ENCODE assay signal across 8 cellular contexts in the genomic region with DNA sequence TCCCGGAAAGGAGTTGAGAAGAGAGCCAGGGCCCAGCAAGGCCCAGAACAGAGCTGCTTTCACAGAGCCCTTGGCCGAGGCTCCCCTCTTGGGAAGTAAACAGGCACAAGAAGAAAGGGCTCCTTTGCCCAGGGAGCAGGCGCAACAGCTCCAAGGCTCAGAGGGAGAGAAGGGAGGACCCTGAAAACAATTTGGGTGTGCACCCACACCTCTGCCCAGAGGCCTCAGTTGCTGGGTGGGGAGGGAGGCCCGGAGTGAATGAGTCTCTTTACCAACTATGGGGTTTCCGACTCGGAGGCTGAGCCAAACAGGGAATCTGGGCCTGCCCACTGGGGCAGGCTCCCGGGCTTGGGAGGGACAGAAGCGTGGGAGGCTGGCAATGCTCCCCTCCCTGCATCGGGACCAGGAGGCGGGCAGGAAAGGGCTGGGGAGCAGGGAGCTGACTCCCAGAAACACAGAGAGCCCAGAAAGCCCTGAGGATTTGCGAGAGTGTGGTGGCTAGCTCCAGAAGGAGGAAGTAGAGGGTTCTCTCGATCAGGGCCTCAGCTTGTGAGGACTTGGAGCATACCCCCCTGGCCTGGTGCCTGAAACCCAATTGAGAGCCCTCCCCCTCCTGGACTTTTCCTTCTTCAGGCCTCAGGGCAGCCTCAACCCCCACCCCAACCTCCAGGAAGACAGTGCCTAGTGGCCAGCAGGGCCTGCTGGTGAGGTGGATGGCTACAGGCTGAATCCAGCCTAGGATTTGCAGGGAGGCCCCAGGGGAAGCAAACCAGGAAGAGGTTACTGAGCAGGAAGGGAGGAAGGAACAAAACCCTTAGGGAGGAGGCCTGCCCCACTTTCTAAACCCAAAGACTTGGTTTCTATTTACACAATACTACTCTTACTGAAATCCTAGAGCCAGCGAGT. TPM values are rescaled to one million over a fixed set of nuclear protein-coding genes. Genes with fewer than 3 reads are reported as not detected.
DNase-seq lines count a peak whose midpoint lies in the region; ATAC-seq and TF ChIP-seq lines count a peak whose summit lies in the region.

No MANE protein-coding gene starts in this region.

- intact Hi-C loops in aorta (cut with DNase I): loop anchor here (2.0 to 5.0 kb wide), 2 partner anchors 54 to 59 kb away; a partner anchor contains a TSS

- peak overlapping the region; percentile 97 to 100 (median 99) for H3K27ac Mint-ChIP-seq in naive thymus-derived CD8-positive, alpha-beta T cell

- no peaks in the 10 kb centered on the region for H3K36me3 ChIP-seq in HUES64 (ENCODE audit: insufficient read depth, low read length)
- H3K36me3 ChIP-seq in aorta (ENCODE audit: control insufficient read depth in 1 of 2, insufficient read depth in 2 of 2, low read length in 1 of 2): no peaks in the 10 kb centered on the region

- H3K27me3 ChIP-seq in HUES64 (ENCODE audit: insufficient read depth, low read length) (no peaks in the 10 kb centered on the region), aorta (ENCODE audit: control insufficient read depth in 1 of 2, insufficient read depth in 2 of 2, low read length in 1 of 2) (no peaks in the 10 kb centered on the region)

- peak; percentile 65 to 66 for ATAC-seq in naive thymus-derived CD8-positive, alpha-beta T cell
- ATAC-seq in aorta (ENCODE audit: low FRiP score): peak; percentile 89
- no peak for ATAC-seq in GM21526 (IDR thresholded peaks at IDR 0.05; ENCODE audit: low FRiP score, unreplicated experiment)
- no peak for ATAC-seq in HG03097 (IDR thresholded peaks at IDR 0.05; ENCODE audit: low FRiP score, unreplicated experiment)

- DNase-seq in AG08395 (ENCODE audit: low spot score) (peak; percentile 97), fibroblast of pulmonary artery (ENCODE audit: low read depth) (peak; percentile 94), aorta (peak; percentile 94 to 95)
- DNase-seq in activated T-cell treated with anti-CD3 and anti-CD28 coated beads, Interleukin-2, amount 50 U/mL, for 48 hours: peak; percentile 71
- DNase-seq in naive thymus-derived CD8-positive, alpha-beta T cell: no peak

- H3K9me3 ChIP-seq in HUES64 (ENCODE audit: insufficient read depth, low read depth, low read length): no peaks in the 10 kb centered on the region
- no peaks in the 10 kb centered on the region for H3K9me3 ChIP-seq in aorta (ENCODE audit: control insufficient read depth, low read length)

- no peak overlapping the region; the same call in 1 of the 2 replicates for H3K9ac ChIP-seq in HUES64 (ENCODE audit: low read depth, low read length)

- no peaks in the 10 kb centered on the region for H3K9me3 Mint-ChIP-seq in naive thymus-derived CD8-positive, alpha-beta T cell

- H3K4me3 ChIP-seq in HUES64 (ENCODE audit: low read length): no peak overlapping the region
- H3K4me3 ChIP-seq in fibroblast of pulmonary artery (replicated peaks; ENCODE audit: low read depth, low read length): peak overlapping the region; percentile 3
- no peak overlapping the region for H3K4me3 ChIP-seq in aorta (ENCODE audit: low read length in 2 of 2)

- no peaks in the 10 kb centered on the region for H3K27me3 Mint-ChIP-seq in naive thymus-derived CD8-positive, alpha-beta T cell

- H3K4me1 ChIP-seq in HUES64 (ENCODE audit: insufficient read depth, low read length): peaks cover 14% of the 10 kb centered on the region; the same call in 1 of the 2 replicates
- no peaks in the 10 kb centered on the region for H3K4me1 ChIP-seq in aorta (ENCODE audit: control insufficient read depth in 1 of 2, insufficient read depth in 2 of 2, low read length in 2 of 2)

- TF ChIP-seq CTCF in fibroblast of pulmonary artery (IDR thresholded peaks at IDR 0.05; ENCODE audit: low read length, missing control alignments): peak; percentile 32

- H3K36me3 Mint-ChIP-seq in naive thymus-derived CD8-positive, alpha-beta T cell: no peaks in the 10 kb centered on the region

- 76% methylated on average over 13 of the region's 13 CpGs for WGBS in HUES64
- 4 to 9% methylated on average over 13 of the region's 13 CpGs for WGBS in aorta, 2 donors

- H3K4me1 Mint-ChIP-seq in naive thymus-derived CD8-positive, alpha-beta T cell: peaks cover 31 to 93% (median 68%) of the 10 kb centered on the region in 4 donors

- peak overlapping the region; percentile 73 to 92 (median 85) for H3K4me3 Mint-ChIP-seq in naive thymus-derived CD8-positive, alpha-beta T cell

- H3K27ac ChIP-seq in HUES64 (ENCODE audit: low read depth, low read length) (peak overlapping the region; percentile 1; the same call in 1 of the 2 replicates), aorta (ENCODE audit: low read depth in 1 of 2, low read length in 2 of 2) (peak overlapping the region; percentile 38 to 59)

- POLR2A ChIA-PET in naive thymus-derived CD8-positive, alpha-beta T cell (lab: Charles Lee): interaction anchor here (0.9 to 17.8 kb wide), 14 partner anchors 9 to 98 kb away, joined by 3 to 317 read pairs (median 12); a partner anchor contains a TSS

RNA-seq across cellular contexts. Expression of a gene that starts 6.2 kb away (rescaled TPM):
- polyA plus RNA-seq in HUES64 (2013, experiment 1 of 2): 0.80 TPM
- polyA plus RNA-seq in HUES64 (2013, experiment 2 of 2): 1.3 TPM
- total RNA-seq in naive thymus-derived CD8-positive, alpha-beta T cell: under 1 TPM; 0.21 to 0.25 TPM
- under 1 TPM in 1 of 3 donors, not detected in 2; 0.10 TPM for polyA plus RNA-seq in naive thymus-derived CD8-positive, alpha-beta T cell
- total RNA-seq in aorta: under 1 TPM; 0.36 to 0.42 TPM
- polyA plus RNA-seq in aorta: not detected

RNA-seq across cellular contexts. Expression of a gene that starts 59.9 kb away (rescaled TPM):
- not detected for polyA plus RNA-seq in HUES64 (2013, experiment 1 of 2)
- 0.13 TPM for polyA plus RNA-seq in HUES64 (2013, experiment 2 of 2)
- total RNA-seq in naive thymus-derived CD8-positive, alpha-beta T cell: 100 to 1,000 TPM; 102 to 114 TPM
- 100 to 1,000 TPM; 211 to 343 (median 262) TPM for polyA plus RNA-seq in naive thymus-derived CD8-positive, alpha-beta T cell
- total RNA-seq in aorta: 100 to 1,000 TPM in 1 of 2 donors, 10 to 100 TPM in 1; 91.8 to 123 TPM
- polyA plus RNA-seq in aorta: 10 to 100 TPM; 44.7 to 48.0 TPM

Comparison
In these comparisons a context has a peak if more than half of its experiments do, and no peak if none do; other contexts are left out.
1. DNase-seq: peak in AG08395 (single experiment), activated T-cell treated with anti-CD3 and anti-CD28 coated beads, Interleukin-2, amount 50 U/mL, for 48 hours (2 of 2), fibroblast of pulmonary artery (single experiment) and aorta (2 of 2); none in naive thymus-derived CD8-positive, alpha-beta T cell (0 of 10).
2. ATAC-seq: peak in naive thymus-derived CD8-positive, alpha-beta T cell (2 of 2) and aorta (single experiment); none in GM21526 (single experiment) and HG03097 (single experiment).